1 cellular context compared by ENCODE assay signal in the genomic region with DNA sequence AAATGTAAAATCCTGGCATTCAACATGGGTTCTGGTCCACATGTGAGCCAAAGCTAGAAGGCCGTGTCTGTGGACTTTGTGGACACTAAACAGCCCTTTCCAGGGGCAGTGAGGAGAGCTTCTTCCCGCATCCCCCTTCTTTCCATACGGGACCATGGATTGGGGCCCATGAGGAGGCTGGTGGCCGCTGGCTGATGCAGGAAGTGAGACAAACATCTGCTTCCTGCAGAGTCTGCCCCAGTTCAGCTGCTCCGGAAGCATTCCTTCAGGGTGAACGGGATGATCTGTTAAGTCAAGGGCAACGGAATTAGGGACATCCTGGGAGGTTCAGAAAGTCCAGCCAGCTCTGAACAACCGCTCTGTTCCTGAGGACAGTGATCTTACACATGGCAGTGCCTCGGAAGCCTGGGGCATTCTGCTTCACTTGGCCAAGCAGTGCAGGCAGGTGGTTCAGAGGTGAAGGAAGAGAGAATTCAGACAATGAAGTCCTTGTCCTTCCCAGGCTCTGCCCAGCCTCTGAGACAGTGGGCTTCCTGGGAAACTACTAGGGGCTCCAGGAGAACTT.
A peak's percentile ranks its signal among the peaks of the same experiment; 100 is the strongest.
TF ChIP-seq lines count a peak whose summit lies in the region.

No MANE protein-coding gene starts in this region.

TF ChIP-seq in HepG2, 621 proteins besides CTCF, POLR2A, EP300 and RAD21 (continued from another document and continues in another):
- TF ChIP-seq ZNF570 (CRISPR knock-in tag; IDR thresholded peaks at IDR 0.05; ENCODE audit: borderline replicate concordance) (no peak), ZNF224 (CRISPR knock-in tag; IDR thresholded peaks at IDR 0.05) (no peak), JARID2 (CRISPR knock-in tag; IDR thresholded peaks at IDR 0.05; ENCODE audit: insufficient replicate concordance) (no peak), POLR2AphosphoS2 (IDR thresholded peaks at IDR 0.05; ENCODE audit: low read depth, low read length) (no peak), ZFP62 (CRISPR knock-in tag; IDR thresholded peaks at IDR 0.05) (no peak), ADNP (CRISPR knock-in tag; IDR thresholded peaks at IDR 0.05) (peak; percentile 11; the same call in 1 of the 2 replicates), ZNF33B (CRISPR knock-in tag; IDR thresholded peaks at IDR 0.05) (no peak), ZNF30 (CRISPR knock-in tag; IDR thresholded peaks at IDR 0.05) (no peak), ZNF703 (CRISPR knock-in tag; IDR thresholded peaks at IDR 0.05; ENCODE audit: borderline replicate concordance) (no peak), KDM5B (CRISPR knock-in tag; IDR thresholded peaks at IDR 0.05; ENCODE audit: borderline replicate concordance) (peak; percentile 29; the same call in 1 of the 2 replicates), ASH2L (IDR thresholded peaks at IDR 0.05; ENCODE audit: insufficient read length, low read depth, low read length) (no peak), GABPA (IDR thresholded peaks at IDR 0.05; ENCODE audit: low read depth, low read length) (peak; percentile 69), GABPA (CRISPR knock-in tag; IDR thresholded peaks at IDR 0.05; ENCODE audit: low read depth) (peak; percentile 93), PPARG (CRISPR knock-in tag; conservative IDR thresholded peaks at IDR 0.05) (no peak), POLR2G (IDR thresholded peaks at IDR 0.05; ENCODE audit: low read depth, low read length) (no peak), CENPX (CRISPR knock-in tag; IDR thresholded peaks at IDR 0.05) (no peak), GATAD2A (CRISPR knock-in tag; IDR thresholded peaks at IDR 0.05) (no peak), SETDB1 (CRISPR knock-in tag; IDR thresholded peaks at IDR 0.05; ENCODE audit: borderline replicate concordance) (peak; percentile 78; the same call in 1 of the 2 replicates), IKZF1 (IDR thresholded peaks at IDR 0.05) (no peak), ZNF335 (CRISPR knock-in tag; IDR thresholded peaks at IDR 0.05) (no peak), KLF11 (CRISPR knock-in tag; IDR thresholded peaks at IDR 0.05) (no peak), ZNF44 (CRISPR knock-in tag; IDR thresholded peaks at IDR 0.05) (no peak), IKZF4 (CRISPR knock-in tag; IDR thresholded peaks at IDR 0.05; ENCODE audit: borderline replicate concordance, low read depth, not compliant biosample characterization) (no peak), ZNF292 (CRISPR knock-in tag; IDR thresholded peaks at IDR 0.05; ENCODE audit: borderline replicate concordance, low read depth) (peak; percentile 51; the same call in 1 of the 2 replicates), REPIN1 (CRISPR knock-in tag; IDR thresholded peaks at IDR 0.05; ENCODE audit: borderline replicate concordance, low read depth) (no peak), ZNF792 (CRISPR knock-in tag; IDR thresholded peaks at IDR 0.05) (0 out of 2 replicates have a peak, but pooled peaks have one; percentile 36), ZMYM3 (CRISPR knock-in tag; IDR thresholded peaks at IDR 0.05) (0 out of 2 replicates have a peak, but pooled peaks have one; percentile 11), NONO (IDR thresholded peaks at IDR 0.05) (no peak), NONO (CRISPR knock-in tag; conservative IDR thresholded peaks at IDR 0.05) (no peak), ZNF441 (CRISPR knock-in tag; IDR thresholded peaks at IDR 0.05; ENCODE audit: borderline replicate concordance) (peak; percentile 56; the same call in 1 of the 2 replicates), ZNF788 (CRISPR knock-in tag; IDR thresholded peaks at IDR 0.05; ENCODE audit: borderline replicate concordance) (no peak), RBM22 (optimal IDR thresholded peaks at IDR 0.05; ENCODE audit: low read length) (no peak), SAP130 (CRISPR knock-in tag; IDR thresholded peaks at IDR 0.05; ENCODE audit: low read depth) (no peak), ARNTL (CRISPR knock-in tag; IDR thresholded peaks at IDR 0.05) (no peak), CHCHD3 (CRISPR knock-in tag; IDR thresholded peaks at IDR 0.05) (no peak), ZNF598 (CRISPR knock-in tag; IDR thresholded peaks at IDR 0.05; ENCODE audit: borderline replicate concordance) (no peak)
- TF ChIP-seq, protein P1, sequence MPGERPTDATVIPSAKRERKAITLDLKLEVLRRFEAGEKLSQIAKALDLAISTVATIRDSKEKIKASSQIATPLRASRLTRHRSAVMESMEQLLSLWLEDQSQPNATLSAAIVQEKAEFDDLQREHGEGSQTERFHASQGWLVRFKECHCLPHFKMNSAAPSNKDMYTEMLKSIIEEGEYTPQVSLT (CRISPR knock-in tag; IDR thresholded peaks at IDR 0.05; ENCODE audit: borderline replicate concordance, low read depth), result no peak
- TF ChIP-seq, protein P2, sequence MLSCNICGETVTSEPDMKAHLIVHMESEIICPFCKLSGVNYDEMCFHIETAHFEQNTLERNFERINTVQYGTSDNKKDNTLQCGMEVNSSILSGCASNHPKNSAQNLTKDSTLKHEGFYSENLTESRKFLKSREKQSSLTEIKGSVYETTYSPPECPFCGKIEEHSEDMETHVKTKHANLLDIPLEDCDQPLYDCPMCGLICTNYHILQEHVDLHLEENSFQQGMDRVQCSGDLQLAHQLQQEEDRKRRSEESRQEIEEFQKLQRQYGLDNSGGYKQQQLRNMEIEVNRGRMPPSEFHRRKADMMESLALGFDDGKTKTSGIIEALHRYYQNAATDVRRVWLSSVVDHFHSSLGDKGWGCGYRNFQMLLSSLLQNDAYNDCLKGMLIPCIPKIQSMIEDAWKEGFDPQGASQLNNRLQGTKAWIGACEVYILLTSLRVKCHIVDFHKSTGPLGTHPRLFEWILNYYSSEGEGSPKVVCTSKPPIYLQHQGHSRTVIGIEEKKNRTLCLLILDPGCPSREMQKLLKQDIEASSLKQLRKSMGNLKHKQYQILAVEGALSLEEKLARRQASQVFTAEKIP (CRISPR knock-in tag; IDR thresholded peaks at IDR 0.05; ENCODE audit: borderline replicate concordance), result no peak
- TF ChIP-seq, protein P3, sequence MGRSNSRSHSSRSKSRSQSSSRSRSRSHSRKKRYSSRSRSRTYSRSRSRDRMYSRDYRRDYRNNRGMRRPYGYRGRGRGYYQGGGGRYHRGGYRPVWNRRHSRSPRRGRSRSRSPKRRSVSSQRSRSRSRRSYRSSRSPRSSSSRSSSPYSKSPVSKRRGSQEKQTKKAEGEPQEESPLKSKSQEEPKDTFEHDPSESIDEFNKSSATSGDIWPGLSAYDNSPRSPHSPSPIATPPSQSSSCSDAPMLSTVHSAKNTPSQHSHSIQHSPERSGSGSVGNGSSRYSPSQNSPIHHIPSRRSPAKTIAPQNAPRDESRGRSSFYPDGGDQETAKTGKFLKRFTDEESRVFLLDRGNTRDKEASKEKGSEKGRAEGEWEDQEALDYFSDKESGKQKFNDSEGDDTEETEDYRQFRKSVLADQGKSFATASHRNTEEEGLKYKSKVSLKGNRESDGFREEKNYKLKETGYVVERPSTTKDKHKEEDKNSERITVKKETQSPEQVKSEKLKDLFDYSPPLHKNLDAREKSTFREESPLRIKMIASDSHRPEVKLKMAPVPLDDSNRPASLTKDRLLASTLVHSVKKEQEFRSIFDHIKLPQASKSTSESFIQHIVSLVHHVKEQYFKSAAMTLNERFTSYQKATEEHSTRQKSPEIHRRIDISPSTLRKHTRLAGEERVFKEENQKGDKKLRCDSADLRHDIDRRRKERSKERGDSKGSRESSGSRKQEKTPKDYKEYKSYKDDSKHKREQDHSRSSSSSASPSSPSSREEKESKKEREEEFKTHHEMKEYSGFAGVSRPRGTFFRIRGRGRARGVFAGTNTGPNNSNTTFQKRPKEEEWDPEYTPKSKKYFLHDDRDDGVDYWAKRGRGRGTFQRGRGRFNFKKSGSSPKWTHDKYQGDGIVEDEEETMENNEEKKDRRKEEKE (IDR thresholded peaks at IDR 0.05), result no peak
- TF ChIP-seq, protein P4, sequence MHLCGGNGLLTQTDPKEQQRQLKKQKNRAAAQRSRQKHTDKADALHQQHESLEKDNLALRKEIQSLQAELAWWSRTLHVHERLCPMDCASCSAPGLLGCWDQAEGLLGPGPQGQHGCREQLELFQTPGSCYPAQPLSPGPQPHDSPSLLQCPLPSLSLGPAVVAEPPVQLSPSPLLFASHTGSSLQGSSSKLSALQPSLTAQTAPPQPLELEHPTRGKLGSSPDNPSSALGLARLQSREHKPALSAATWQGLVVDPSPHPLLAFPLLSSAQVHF (CRISPR knock-in tag; IDR thresholded peaks at IDR 0.05), result no peak
- TF ChIP-seq, protein P5, sequence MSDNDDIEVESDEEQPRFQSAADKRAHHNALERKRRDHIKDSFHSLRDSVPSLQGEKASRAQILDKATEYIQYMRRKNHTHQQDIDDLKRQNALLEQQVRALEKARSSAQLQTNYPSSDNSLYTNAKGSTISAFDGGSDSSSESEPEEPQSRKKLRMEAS (IDR thresholded peaks at IDR 0.05), result no peak
- TF ChIP-seq, protein P6, sequence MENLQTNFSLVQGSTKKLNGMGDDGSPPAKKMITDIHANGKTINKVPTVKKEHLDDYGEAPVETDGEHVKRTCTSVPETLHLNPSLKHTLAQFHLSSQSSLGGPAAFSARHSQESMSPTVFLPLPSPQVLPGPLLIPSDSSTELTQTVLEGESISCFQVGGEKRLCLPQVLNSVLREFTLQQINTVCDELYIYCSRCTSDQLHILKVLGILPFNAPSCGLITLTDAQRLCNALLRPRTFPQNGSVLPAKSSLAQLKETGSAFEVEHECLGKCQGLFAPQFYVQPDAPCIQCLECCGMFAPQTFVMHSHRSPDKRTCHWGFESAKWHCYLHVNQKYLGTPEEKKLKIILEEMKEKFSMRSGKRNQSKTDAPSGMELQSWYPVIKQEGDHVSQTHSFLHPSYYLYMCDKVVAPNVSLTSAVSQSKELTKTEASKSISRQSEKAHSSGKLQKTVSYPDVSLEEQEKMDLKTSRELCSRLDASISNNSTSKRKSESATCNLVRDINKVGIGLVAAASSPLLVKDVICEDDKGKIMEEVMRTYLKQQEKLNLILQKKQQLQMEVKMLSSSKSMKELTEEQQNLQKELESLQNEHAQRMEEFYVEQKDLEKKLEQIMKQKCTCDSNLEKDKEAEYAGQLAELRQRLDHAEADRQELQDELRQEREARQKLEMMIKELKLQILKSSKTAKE (CRISPR knock-in tag; IDR thresholded peaks at IDR 0.05; ENCODE audit: borderline replicate concordance), result no peak
- TF ChIP-seq, protein P7, sequence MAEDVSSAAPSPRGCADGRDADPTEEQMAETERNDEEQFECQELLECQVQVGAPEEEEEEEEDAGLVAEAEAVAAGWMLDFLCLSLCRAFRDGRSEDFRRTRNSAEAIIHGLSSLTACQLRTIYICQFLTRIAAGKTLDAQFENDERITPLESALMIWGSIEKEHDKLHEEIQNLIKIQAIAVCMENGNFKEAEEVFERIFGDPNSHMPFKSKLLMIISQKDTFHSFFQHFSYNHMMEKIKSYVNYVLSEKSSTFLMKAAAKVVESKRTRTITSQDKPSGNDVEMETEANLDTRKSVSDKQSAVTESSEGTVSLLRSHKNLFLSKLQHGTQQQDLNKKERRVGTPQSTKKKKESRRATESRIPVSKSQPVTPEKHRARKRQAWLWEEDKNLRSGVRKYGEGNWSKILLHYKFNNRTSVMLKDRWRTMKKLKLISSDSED (CRISPR knock-in tag; IDR thresholded peaks at IDR 0.05), result no peak
- TF ChIP-seq, protein P8, sequence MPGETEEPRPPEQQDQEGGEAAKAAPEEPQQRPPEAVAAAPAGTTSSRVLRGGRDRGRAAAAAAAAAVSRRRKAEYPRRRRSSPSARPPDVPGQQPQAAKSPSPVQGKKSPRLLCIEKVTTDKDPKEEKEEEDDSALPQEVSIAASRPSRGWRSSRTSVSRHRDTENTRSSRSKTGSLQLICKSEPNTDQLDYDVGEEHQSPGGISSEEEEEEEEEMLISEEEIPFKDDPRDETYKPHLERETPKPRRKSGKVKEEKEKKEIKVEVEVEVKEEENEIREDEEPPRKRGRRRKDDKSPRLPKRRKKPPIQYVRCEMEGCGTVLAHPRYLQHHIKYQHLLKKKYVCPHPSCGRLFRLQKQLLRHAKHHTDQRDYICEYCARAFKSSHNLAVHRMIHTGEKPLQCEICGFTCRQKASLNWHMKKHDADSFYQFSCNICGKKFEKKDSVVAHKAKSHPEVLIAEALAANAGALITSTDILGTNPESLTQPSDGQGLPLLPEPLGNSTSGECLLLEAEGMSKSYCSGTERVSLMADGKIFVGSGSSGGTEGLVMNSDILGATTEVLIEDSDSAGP (CRISPR knock-in tag; IDR thresholded peaks at IDR 0.05; ENCODE audit: borderline replicate concordance), result no peak
- TF ChIP-seq, protein P9, sequence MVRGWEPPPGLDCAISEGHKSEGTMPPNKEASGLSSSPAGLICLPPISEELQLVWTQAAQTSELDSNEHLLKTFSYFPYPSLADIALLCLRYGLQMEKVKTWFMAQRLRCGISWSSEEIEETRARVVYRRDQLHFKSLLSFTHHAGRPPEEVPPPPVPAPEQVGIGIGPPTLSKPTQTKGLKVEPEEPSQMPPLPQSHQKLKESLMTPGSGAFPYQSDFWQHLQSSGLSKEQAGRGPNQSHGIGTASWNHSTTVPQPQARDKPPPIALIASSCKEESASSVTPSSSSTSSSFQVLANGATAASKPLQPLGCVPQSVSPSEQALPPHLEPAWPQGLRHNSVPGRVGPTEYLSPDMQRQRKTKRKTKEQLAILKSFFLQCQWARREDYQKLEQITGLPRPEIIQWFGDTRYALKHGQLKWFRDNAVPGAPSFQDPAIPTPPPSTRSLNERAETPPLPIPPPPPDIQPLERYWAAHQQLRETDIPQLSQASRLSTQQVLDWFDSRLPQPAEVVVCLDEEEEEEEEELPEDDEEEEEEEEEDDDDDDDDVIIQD (CRISPR knock-in tag; IDR thresholded peaks at IDR 0.05; ENCODE audit: low read depth), result peak; percentile 42; the same call in 1 of the 2 replicates
- TF ChIP-seq, protein P10, sequence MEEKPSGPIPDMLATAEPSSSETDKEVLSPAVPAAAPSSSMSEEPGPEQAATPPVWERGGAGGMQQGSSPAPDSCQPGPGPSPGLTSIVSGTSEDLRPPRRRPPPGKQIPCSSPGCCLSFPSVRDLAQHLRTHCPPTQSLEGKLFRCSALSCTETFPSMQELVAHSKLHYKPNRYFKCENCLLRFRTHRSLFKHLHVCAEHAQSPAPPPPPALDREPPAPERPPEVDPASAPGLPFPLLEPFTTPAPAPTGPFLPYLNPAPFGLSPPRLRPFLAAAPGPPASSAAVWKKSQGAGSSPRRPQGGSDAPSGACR (CRISPR knock-in tag; IDR thresholded peaks at IDR 0.05), result no peak
- TF ChIP-seq, protein P11, sequence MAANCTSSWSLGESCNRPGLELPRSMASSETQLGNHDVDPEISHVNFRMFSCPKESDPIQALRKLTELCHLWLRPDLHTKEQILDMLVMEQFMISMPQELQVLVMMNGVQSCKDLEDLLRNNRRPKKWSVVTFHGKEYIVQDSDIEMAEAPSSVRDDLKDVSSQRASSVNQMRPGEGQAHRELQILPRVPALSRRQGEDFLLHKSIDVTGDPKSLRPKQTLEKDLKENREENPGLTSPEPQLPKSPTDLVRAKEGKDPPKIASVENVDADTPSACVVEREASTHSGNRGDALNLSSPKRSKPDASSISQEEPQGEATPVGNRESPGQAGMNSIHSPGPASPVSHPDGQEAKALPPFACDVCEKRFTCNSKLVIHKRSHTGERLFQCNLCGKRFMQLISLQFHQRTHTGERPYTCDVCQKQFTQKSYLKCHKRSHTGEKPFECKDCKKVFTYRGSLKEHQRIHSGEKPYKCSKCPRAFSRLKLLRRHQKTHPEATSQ (CRISPR knock-in tag; IDR thresholded peaks at IDR 0.05; ENCODE audit: borderline replicate concordance), result no peak
- TF ChIP-seq, protein P12, sequence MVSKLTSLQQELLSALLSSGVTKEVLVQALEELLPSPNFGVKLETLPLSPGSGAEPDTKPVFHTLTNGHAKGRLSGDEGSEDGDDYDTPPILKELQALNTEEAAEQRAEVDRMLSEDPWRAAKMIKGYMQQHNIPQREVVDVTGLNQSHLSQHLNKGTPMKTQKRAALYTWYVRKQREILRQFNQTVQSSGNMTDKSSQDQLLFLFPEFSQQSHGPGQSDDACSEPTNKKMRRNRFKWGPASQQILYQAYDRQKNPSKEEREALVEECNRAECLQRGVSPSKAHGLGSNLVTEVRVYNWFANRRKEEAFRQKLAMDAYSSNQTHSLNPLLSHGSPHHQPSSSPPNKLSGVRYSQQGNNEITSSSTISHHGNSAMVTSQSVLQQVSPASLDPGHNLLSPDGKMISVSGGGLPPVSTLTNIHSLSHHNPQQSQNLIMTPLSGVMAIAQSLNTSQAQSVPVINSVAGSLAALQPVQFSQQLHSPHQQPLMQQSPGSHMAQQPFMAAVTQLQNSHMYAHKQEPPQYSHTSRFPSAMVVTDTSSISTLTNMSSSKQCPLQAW (CRISPR knock-in tag; IDR thresholded peaks at IDR 0.05), result peak; percentile 25; the same call in 1 of the 2 replicates
